In genomic region chr12:3998968-3999792, GRCh38 we compare ENCODE assay signal across 16 cellular contexts.
DNase-seq lines count a peak whose midpoint lies in the region; ATAC-seq and TF ChIP-seq lines count a peak whose summit lies in the region.
"Had no signal": no experiment of that assay in that cellular context is flagged by ENCODE, and none has a peak within 500 bp of the region (broad histone marks: within the 10 kb centered on the region; RNA-seq: fewer than 3 reads in every experiment).

No MANE protein-coding gene starts in this region.

- H3K27me3 Mint-ChIP-seq in CD4-positive, alpha-beta memory T cell = no peaks in the 10 kb centered on the region
- peaks cover 13% of the 10 kb centered on the region for H3K27me3 Mint-ChIP-seq in endodermal cell (ENCODE audit: insufficient read depth)
- peaks cover 3% of the 10 kb centered on the region for H3K27me3 Mint-ChIP-seq in T-helper 2 cell treated with Interferon-gamma antibody and Interleukin-4, amounts not matched to agents 5 μg/mL and 100 μg/mL, for 36 hours (ENCODE audit: low read depth)

- H3K27me3 ChIP-seq in CD4-positive, alpha-beta memory T cell (ENCODE audit: insufficient read depth, low read length) = no peaks in the 10 kb centered on the region
- no peaks in the 10 kb centered on the region for H3K27me3 ChIP-seq in endodermal cell (ENCODE audit: control insufficient read depth, insufficient read depth, low read length, poor library complexity, severe bottlenecking)

- H3K4me3 ChIP-seq in CD4-positive, alpha-beta memory T cell (ENCODE audit: low read length in 2 of 2) = no peak overlapping the region
- H3K4me3 ChIP-seq in endodermal cell (ENCODE audit: low read length) (no peak overlapping the region), mucosa of descending colon (no peak overlapping the region)
- H3K4me3 ChIP-seq: heart left ventricle had no signal

- 90 to 91% methylated on average over 3 to 7 of the region's 7 CpGs for WGBS in endodermal cell (ENCODE audit: insufficient coverage in 1 of 2, insufficient read length in 1 of 2), 2 experiments

- CTCF ChIA-PET in CD4-positive, alpha-beta memory T cell (lab: Charles Lee; ENCODE audit: partially characterized antibody) = interaction anchor here (0.8 to 16.8 kb wide), 15 partner anchors 8 to 300 kb away, joined by 3 to 217 read pairs (median 6); no protein-coding TSS in a partner anchor

- no peaks in the 10 kb centered on the region for H3K36me3 ChIP-seq in CD4-positive, alpha-beta memory T cell (ENCODE audit: insufficient read depth, low read length)
- H3K36me3 ChIP-seq in endodermal cell (ENCODE audit: control insufficient read depth, insufficient read depth, low read length) (no peaks in the 10 kb centered on the region), mucosa of descending colon (ENCODE audit: low read depth) (no peaks in the 10 kb centered on the region)
- H3K36me3 ChIP-seq: heart left ventricle had no signal

- POLR2A ChIA-PET in CD4-positive, alpha-beta memory T cell (lab: Charles Lee; ENCODE audit: partially characterized antibody) = interaction anchor here (1.0 to 2.6 kb wide), 6 partner anchors 11 to 277 kb away, joined by 3 to 14 read pairs (median 6); no protein-coding TSS in a partner anchor

- peaks cover 7 to 30% (median 20%) of the 10 kb centered on the region in 4 donors for H3K4me1 Mint-ChIP-seq in CD4-positive, alpha-beta memory T cell
- H3K4me1 Mint-ChIP-seq in endodermal cell = peaks cover 22% of the 10 kb centered on the region
- H3K4me1 Mint-ChIP-seq in T-helper 2 cell treated with Interferon-gamma antibody and Interleukin-4, amounts not matched to agents 5 μg/mL and 100 μg/mL, for 36 hours (ENCODE audit: low read depth) = peaks cover 3% of the 10 kb centered on the region

- intact Hi-C loops in CD4-positive, alpha-beta memory T cell (cut with micrococcal nuclease) = loop anchor here (5.0 to 10.0 kb wide), 2 partner anchors 108 to 526 kb away; no protein-coding TSS in a partner anchor
- intact Hi-C loops in mucosa of descending colon (cut with DNase I, micrococcal nuclease) = loop anchor here (5.0 kb wide), 2 partner anchors 38 to 278 kb away; no protein-coding TSS in a partner anchor

- H3K4me3 Mint-ChIP-seq in CD4-positive, alpha-beta memory T cell = peak overlapping the region in 1 of 8 donors; percentile 15
- H3K4me3 Mint-ChIP-seq in endodermal cell = no peak overlapping the region
- no peak overlapping the region for H3K4me3 Mint-ChIP-seq in T-helper 2 cell treated with Interferon-gamma antibody and Interleukin-4, amounts not matched to agents 5 μg/mL and 100 μg/mL, for 36 hours
- H3K4me3 Mint-ChIP-seq: activated CD8-positive, alpha-beta T cell treated with anti-CD3 and anti-CD28 coated beads, Interleukin-2, amount 10 ng/mL, durations not matched to agents 7 days and 5 days had no signal

- peak; percentile 39 to 60 (median 55) for DNase-seq in CD4-positive, alpha-beta memory T cell
- DNase-seq in M059J (ENCODE audit: low read depth) (peak; percentile 4), endodermal cell (peak; percentile 49), mucosa of descending colon (peak in 1 of 3 donors; percentile 77), COR-L47 (lab: John Stamatoyannopoulos, UW) (no peak), RPMI8226 (no peak)
- no peak for DNase-seq in T-helper 2 cell treated with Interferon-gamma antibody and Interleukin-4, amounts not matched to agents 5 μg/mL and 100 μg/mL, for 36 hours (ENCODE audit: low spot score)
- DNase-seq: activated CD8-positive, alpha-beta T cell treated with anti-CD3 and anti-CD28 coated beads, Interleukin-2, amount 10 ng/mL, durations not matched to agents 7 days and 5 days; activated naive CD4-positive, alpha-beta T cell treated with Interleukin-2 at 50 U/mL for 16 hours; DMS79 treated with DMSO at 0.1 percent for 48 hours; heart left ventricle; IMR-90; mesenchymal stem cell; NCI-H1105 treated with DMSO at 0.1 percent for 48 hours; NCI-H510A treated with DMSO at 0.1 percent for 48 hours had no signal

- H3K9me3 Mint-ChIP-seq in CD4-positive, alpha-beta memory T cell = peaks cover 0 to 7% (median 0%) of the 10 kb centered on the region in 8 donors
- H3K9me3 Mint-ChIP-seq in endodermal cell = peaks cover 12% of the 10 kb centered on the region
- H3K9me3 Mint-ChIP-seq in T-helper 2 cell treated with Interferon-gamma antibody and Interleukin-4, amounts not matched to agents 5 μg/mL and 100 μg/mL, for 36 hours = no peaks in the 10 kb centered on the region

- no peak for TF ChIP-seq CTCF in endodermal cell (conservative IDR thresholded peaks at IDR 0.05)
- TF ChIP-seq CTCF in mucosa of descending colon (IDR thresholded peaks at IDR 0.05) = no peak

- H3K9me3 ChIP-seq in CD4-positive, alpha-beta memory T cell (ENCODE audit: control insufficient read depth in 1 of 2, low read length in 2 of 2) = no peaks in the 10 kb centered on the region
- peaks cover 4% of the 10 kb centered on the region for H3K9me3 ChIP-seq in endodermal cell (ENCODE audit: control insufficient read depth, low read length)
- H3K9me3 ChIP-seq in mucosa of descending colon = no peaks in the 10 kb centered on the region
- H3K9me3 ChIP-seq: heart left ventricle had no signal

- ATAC-seq in mucosa of descending colon (peak; percentile 92), GM19035 (IDR thresholded peaks at IDR 0.05; ENCODE audit: unreplicated experiment) (no peak)
- ATAC-seq: activated CD8-positive, alpha-beta T cell treated with anti-CD3 and anti-CD28 coated beads, Interleukin-2, amount 10 ng/mL, durations not matched to agents 7 days and 5 days; heart left ventricle had no signal

- H3K27ac ChIP-seq in CD4-positive, alpha-beta memory T cell (ENCODE audit: low read depth, low read length) = no peak overlapping the region
- no peak overlapping the region for H3K27ac ChIP-seq in endodermal cell (ENCODE audit: low read depth, low read length)
- H3K27ac ChIP-seq: heart left ventricle had no signal

- no peak overlapping the region for H3K9ac ChIP-seq in endodermal cell (ENCODE audit: extremely low read depth, low read length, poor library complexity, severe bottlenecking)

- peak overlapping the region in 6 of 7 donors; percentile 70 to 87 (median 84) for H3K27ac Mint-ChIP-seq in CD4-positive, alpha-beta memory T cell
- H3K27ac Mint-ChIP-seq in endodermal cell = peak overlapping the region; percentile 69
- no peak overlapping the region for H3K27ac Mint-ChIP-seq in T-helper 2 cell treated with Interferon-gamma antibody and Interleukin-4, amounts not matched to agents 5 μg/mL and 100 μg/mL, for 36 hours
- H3K27ac Mint-ChIP-seq: activated CD8-positive, alpha-beta T cell treated with anti-CD3 and anti-CD28 coated beads, Interleukin-2, amount 10 ng/mL, durations not matched to agents 7 days and 5 days had no signal

- H3K36me3 Mint-ChIP-seq in CD4-positive, alpha-beta memory T cell = no peaks in the 10 kb centered on the region
- peaks cover 21% of the 10 kb centered on the region for H3K36me3 Mint-ChIP-seq in endodermal cell (ENCODE audit: low read depth)
- no peaks in the 10 kb centered on the region for H3K36me3 Mint-ChIP-seq in T-helper 2 cell treated with Interferon-gamma antibody and Interleukin-4, amounts not matched to agents 5 μg/mL and 100 μg/mL, for 36 hours (ENCODE audit: low read depth)

- peaks cover 9% of the 10 kb centered on the region for H3K4me1 ChIP-seq in CD4-positive, alpha-beta memory T cell (ENCODE audit: insufficient read depth, low read length)
- H3K4me1 ChIP-seq in endodermal cell (ENCODE audit: control insufficient read depth, insufficient read depth, low read length) (no peaks in the 10 kb centered on the region), mucosa of descending colon (ENCODE audit: low read depth) (peaks cover 7% of the 10 kb centered on the region)
- H3K4me1 ChIP-seq: heart left ventricle had no signal

Comparison
In these comparisons a context has a peak if more than half of its experiments do, and no peak if none do; other contexts are left out.
1. DNase-seq: peak in CD4-positive, alpha-beta memory T cell (5 of 5), M059J (single experiment) and endodermal cell (single experiment); none in COR-L47 (single experiment), RPMI8226 (single experiment) and T-helper 2 cell treated with Interferon-gamma antibody and Interleukin-4, amounts not matched to agents 5 μg/mL and 100 μg/mL, for 36 hours (single experiment).